Comparison of ENCODE assay signal across 29 cellular contexts in the genomic region with DNA sequence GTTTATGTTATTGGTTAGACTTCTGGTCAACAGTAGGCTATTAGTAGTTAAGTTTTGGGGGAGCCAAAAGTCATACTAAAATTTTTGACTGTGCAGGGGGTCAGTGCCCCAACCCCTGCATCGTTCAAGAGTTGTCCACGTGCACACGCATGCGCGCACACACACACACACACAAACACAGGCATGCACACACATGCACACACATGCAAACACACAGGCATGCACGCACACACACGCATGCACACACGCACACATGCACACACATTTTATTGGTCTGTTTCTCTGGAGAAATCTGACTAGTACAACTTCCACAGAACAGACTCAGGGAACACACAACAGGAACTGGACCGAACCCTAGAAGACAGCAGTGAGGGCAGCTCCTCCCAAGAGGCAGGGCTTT.
"Had no signal": no experiment of that assay in that cellular context is flagged by ENCODE, and none has a peak within 500 bp of the region (broad histone marks: within the 10 kb centered on the region; RNA-seq: fewer than 3 reads in every experiment).

No MANE protein-coding gene starts in this region.

- ATAC-seq: activated CD4-positive, CD25-positive, alpha-beta regulatory T cell treated with anti-CD3 and anti-CD28 coated beads, Interleukin-2, amount 50 U/mL, for 24 hours; activated CD8-positive, alpha-beta memory T cell treated with anti-CD3 and anti-CD28 coated beads, Interleukin-2, amount 10 ng/mL, durations not matched to agents 7 days and 5 days; activated CD8-positive, alpha-beta T cell treated with anti-CD3 and anti-CD28 coated beads, Interleukin-2, amount 10 ng/mL, durations not matched to agents 7 days and 5 days; effector memory CD8-positive, alpha-beta T cell; foreskin keratinocyte; gastroesophageal sphincter; T-helper 17 cell had no signal

- H3K4me1 ChIP-seq: foreskin keratinocyte had no signal

- H3K27ac ChIP-seq: brain microvascular endothelial cell, coronary artery, dorsolateral prefrontal cortex, esophagus muscularis mucosa, foreskin keratinocyte, gastroesophageal sphincter, WERI-Rb-1 had no signal

- H3K4me3 ChIP-seq: coronary artery, dorsolateral prefrontal cortex, esophagus muscularis mucosa, gastroesophageal sphincter had no signal

- H3K27me3 ChIP-seq: brain microvascular endothelial cell, dorsolateral prefrontal cortex, esophagus muscularis mucosa had no signal

- H3K9me3 ChIP-seq: esophagus muscularis mucosa, gastroesophageal sphincter had no signal

- H3K36me3 ChIP-seq: brain microvascular endothelial cell, esophagus muscularis mucosa, gastroesophageal sphincter, WERI-Rb-1 had no signal

- DNase-seq: activated B cell treated with CpG ODN at 0.5 μM for 24 hours; activated CD4-positive, alpha-beta T cell treated with anti-CD3 and anti-CD28 coated beads for 48 hours; activated CD4-positive, alpha-beta T cell treated with anti-CD3 and anti-CD28 coated beads, Interleukin-2, amount 50 U/mL, for 1 hour; activated CD4-positive, alpha-beta T cell treated with anti-CD3 and anti-CD28 coated beads, Interleukin-2, amount 50 U/mL, for 48 hours; activated CD8-positive, alpha-beta memory T cell treated with anti-CD3 and anti-CD28 coated beads, Interleukin-2, amount 10 ng/mL, durations not matched to agents 7 days and 5 days; activated CD8-positive, alpha-beta memory T cell treated with anti-CD3 and anti-CD28 coated beads, Interleukin-2, amount 50 U/mL, for 4 hours; activated CD8-positive, alpha-beta T cell treated with anti-CD3 and anti-CD28 coated beads, Interleukin-2, amount 10 ng/mL, durations not matched to agents 7 days and 5 days; activated effector memory CD4-positive, alpha-beta T cell treated with anti-CD3 and anti-CD28 coated beads, Interleukin-2, amount 50 U/mL, for 16 hours; activated naive CD4-positive, alpha-beta T cell treated with anti-CD3 and anti-CD28 coated beads for 36 hours; activated T-cell treated with anti-CD3 and anti-CD28 coated beads, Interleukin-2, amount 50 U/mL, for 1 hour; activated T-cell treated with anti-CD3 and anti-CD28 coated beads, Interleukin-2, amount 50 U/mL, for 48 hours; amniotic stem cell; anterior cingulate cortex; brain microvascular endothelial cell; effector CD4-positive, alpha-beta T cell; effector memory CD8-positive, alpha-beta T cell; erythroblast; foreskin keratinocyte; T-helper 1 cell; T-helper 17 cell; T1000; WERI-Rb-1 had no signal

- FAIRE-seq: astrocyte, bronchial epithelial cell had no signal
